ENCODE assay signal across 8 cellular contexts in the genomic region with DNA sequence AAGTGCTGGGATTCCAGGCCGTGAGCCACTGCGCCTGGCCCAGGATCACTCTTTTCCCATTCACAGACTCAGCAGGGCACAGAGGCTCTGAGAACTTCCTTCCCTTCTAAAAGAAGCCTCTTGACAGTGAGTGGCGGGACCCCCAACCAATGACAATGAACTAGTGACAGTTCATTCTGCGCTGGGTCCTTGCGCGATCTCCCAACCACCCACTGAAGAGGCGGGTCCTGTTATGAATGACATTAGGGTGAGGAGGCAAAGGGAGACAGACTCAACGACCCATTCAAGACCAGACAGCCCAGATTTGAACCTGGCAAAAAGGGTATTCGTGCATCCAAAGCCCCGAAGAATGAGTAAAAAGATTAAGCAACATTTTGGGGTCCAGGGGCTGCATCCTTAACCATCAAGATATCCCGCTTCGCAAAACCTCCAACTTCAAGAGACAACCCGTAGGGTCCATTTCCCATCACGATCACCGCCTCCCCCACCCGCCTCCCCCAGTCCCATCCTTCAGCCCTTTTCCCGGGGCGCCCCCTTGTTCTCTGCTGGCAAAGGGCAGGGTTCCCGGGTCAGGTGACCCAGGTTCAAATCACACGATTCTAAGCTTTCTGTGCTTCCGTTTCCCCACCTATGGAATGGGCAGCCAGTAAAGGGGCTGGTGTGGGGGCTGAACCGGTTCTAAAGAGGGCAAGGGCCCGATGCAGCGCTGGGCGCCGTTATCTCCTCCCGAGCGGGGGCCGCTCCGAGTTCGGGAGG. TPM values are rescaled to one million over a fixed set of nuclear protein-coding genes. Genes with fewer than 3 reads are reported as not detected.
DNase-seq lines count a peak whose midpoint lies in the region; ATAC-seq and TF ChIP-seq lines count a peak whose summit lies in the region.

No MANE protein-coding gene starts in this region.

- ATAC-seq in GM21526 (IDR thresholded peaks at IDR 0.05; ENCODE audit: low FRiP score, unreplicated experiment): peak; percentile 41

- peaks cover 3% of the 10 kb centered on the region; the same call in 1 of the 2 replicates for H3K36me3 ChIP-seq in KMS-11 (ENCODE audit: insufficient read depth)

- TF ChIP-seq CTCF in KMS-11 (conservative IDR thresholded peaks at IDR 0.05; ENCODE audit: low read depth, low read length): no peak

- H3K4me1 ChIP-seq in KMS-11 (ENCODE audit: low read depth, poor library complexity, severe bottlenecking): peaks cover 24% of the 10 kb centered on the region

- peaks cover 60% of the 10 kb centered on the region for H3K79me2 ChIP-seq in KMS-11 (ENCODE audit: insufficient read depth, low read depth)

- H3K4me3 Mint-ChIP-seq in activated naive CD4-positive, alpha-beta T cell treated with anti-CD3 and anti-CD28 coated beads for 36 hours: peak overlapping the region; percentile 95

- DNase-seq in CMK (ENCODE audit: low read depth): peak; percentile 81
- peak; percentile 60 to 71 for DNase-seq in SHP77 (lab: John Stamatoyannopoulos, UW)
- DNase-seq in activated naive CD4-positive, alpha-beta T cell treated with anti-CD3 and anti-CD28 coated beads for 36 hours: peak; percentile 92
- peak; percentile 85 for DNase-seq in globus pallidus (ENCODE audit: low spot score)
- DNase-seq in non-pigmented ciliary epithelial cell (ENCODE audit: low read depth): peak; percentile 57
- peak in 47 of 49 donors; percentile 4 to 89 (median 69) for DNase-seq in substantia nigra (lab: John Stamatoyannopoulos, UW)

- H3K9me3 Mint-ChIP-seq in activated naive CD4-positive, alpha-beta T cell treated with anti-CD3 and anti-CD28 coated beads for 36 hours: no peaks in the 10 kb centered on the region

- no peaks in the 10 kb centered on the region for H3K27me3 Mint-ChIP-seq in activated naive CD4-positive, alpha-beta T cell treated with anti-CD3 and anti-CD28 coated beads for 36 hours (ENCODE audit: low read depth)

- intact Hi-C loops in activated naive CD4-positive, alpha-beta T cell treated with anti-CD3 and anti-CD28 coated beads for 36 hours (cut with micrococcal nuclease): loop anchor here (1.0 to 5.0 kb wide), 8 partner anchors 31 to 490 kb away; a partner anchor contains a TSS

- H3K4me2 ChIP-seq in KMS-11: peak overlapping the region; percentile 87

- H3K27ac ChIP-seq in KMS-11 (peak overlapping the region; percentile 92), substantia nigra (ENCODE audit: low read depth, low read length, poor library complexity, severe bottlenecking) (peak overlapping the region; percentile 88)

- H4K20me1 ChIP-seq in KMS-11 (ENCODE audit: insufficient read depth): no peaks in the 10 kb centered on the region

- CTCF ChIA-PET in activated naive CD4-positive, alpha-beta T cell treated with anti-CD3 and anti-CD28 coated beads for 36 hours (lab: Charles Lee): no interaction called here

- no peaks in the 10 kb centered on the region for H3K27me3 ChIP-seq in KMS-11 (ENCODE audit: insufficient read depth, low read depth)

- peak overlapping the region; percentile 89 for H3K9ac ChIP-seq in KMS-11

- H3K4me1 Mint-ChIP-seq in activated naive CD4-positive, alpha-beta T cell treated with anti-CD3 and anti-CD28 coated beads for 36 hours (ENCODE audit: low read depth): peaks cover 39% of the 10 kb centered on the region

- peak overlapping the region; percentile 86 for H3K27ac Mint-ChIP-seq in activated naive CD4-positive, alpha-beta T cell treated with anti-CD3 and anti-CD28 coated beads for 36 hours

- H3K36me3 Mint-ChIP-seq in activated naive CD4-positive, alpha-beta T cell treated with anti-CD3 and anti-CD28 coated beads for 36 hours (ENCODE audit: low read depth): peaks cover 28% of the 10 kb centered on the region

- H2AFZ ChIP-seq in KMS-11 (ENCODE audit: low read depth): peak overlapping the region; percentile 87; the same call in 1 of the 2 replicates

- H3K4me3 ChIP-seq in KMS-11 (IDR thresholded peaks at IDR 0.05; ENCODE audit: insufficient read depth, low read depth, low read length): no peak overlapping the region

RNA-seq across cellular contexts. Expression of a gene that starts 0.7 kb away (rescaled TPM):
- total RNA-seq in activated naive CD4-positive, alpha-beta T cell treated with anti-CD3 and anti-CD28 coated beads for 36 hours: 100 to 1,000 TPM; 149 to 154 TPM

RNA-seq across cellular contexts. Expression of a gene that starts 0.8 kb away (rescaled TPM):
- 10 to 100 TPM; 24.2 to 24.6 TPM for total RNA-seq in activated naive CD4-positive, alpha-beta T cell treated with anti-CD3 and anti-CD28 coated beads for 36 hours

RNA-seq across cellular contexts. Expression of a gene that starts 31.2 kb away (rescaled TPM):
- 1 to 10 TPM; 6.7 to 8.5 TPM for total RNA-seq in activated naive CD4-positive, alpha-beta T cell treated with anti-CD3 and anti-CD28 coated beads for 36 hours
